8 cellular contexts compared by ENCODE assay signal in the genomic region with DNA sequence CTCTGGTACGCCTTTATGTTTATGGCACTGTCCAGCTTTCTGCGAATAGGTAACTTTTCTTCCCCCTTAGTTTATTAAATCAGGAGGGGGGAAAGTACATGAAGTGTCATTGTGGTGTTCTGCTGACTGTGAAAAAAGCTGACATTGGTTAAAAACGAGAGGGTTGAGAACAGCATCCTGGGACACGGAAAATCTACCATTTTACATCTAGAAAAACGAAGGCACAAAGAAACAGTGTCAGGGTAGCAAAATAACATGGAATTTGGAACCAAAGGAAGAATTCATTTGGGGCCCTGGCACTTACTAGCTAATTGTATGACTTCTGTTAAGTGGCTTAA. TPM values are rescaled to one million over a fixed set of nuclear protein-coding genes. Genes with fewer than 3 reads are reported as not detected.
DNase-seq lines count a peak whose midpoint lies in the region; ATAC-seq and TF ChIP-seq lines count a peak whose summit lies in the region.

No MANE protein-coding gene starts in this region.

- H3K27me3 Mint-ChIP-seq in central memory CD8-positive, alpha-beta T cell, result no peaks in the 10 kb centered on the region
- peaks cover 0 to 7% (median 0%) of the 10 kb centered on the region in 5 donors for H3K27me3 Mint-ChIP-seq in naive thymus-derived CD4-positive, alpha-beta T cell

- H3K27me3 ChIP-seq in A673 (replicated peaks; ENCODE audit: insufficient read depth, low read depth, low read length, poor library complexity), result no peaks in the 10 kb centered on the region
- no peaks in the 10 kb centered on the region for H3K27me3 ChIP-seq in naive thymus-derived CD4-positive, alpha-beta T cell (ENCODE audit: control insufficient read depth in 2 of 2, insufficient read depth in 2 of 2, low read length in 2 of 2)

- DNase-seq in A673 (ENCODE audit: low spot score), result no peak
- DNase-seq in central memory CD8-positive, alpha-beta T cell (ENCODE audit: low spot score in 2 of 2), result no peak
- no peak for DNase-seq in naive thymus-derived CD4-positive, alpha-beta T cell
- DNase-seq in NCI-H1930 (lab: John Stamatoyannopoulos, UW), result no peak
- no peak for DNase-seq in pons (ENCODE audit: low spot score)

- H3K9me3 Mint-ChIP-seq in central memory CD8-positive, alpha-beta T cell, result no peaks in the 10 kb centered on the region
- H3K9me3 Mint-ChIP-seq in naive thymus-derived CD4-positive, alpha-beta T cell, result no peaks in the 10 kb centered on the region

- BruUV-seq in A673 (replicated peaks; lab: Mats Ljungman, UMichigan), result no TSS peak

- peak overlapping the region; percentile 29 for H3K4me3 ChIP-seq in A673 (ENCODE audit: low read depth, low read length, poor library complexity, severe bottlenecking)
- peak overlapping the region; percentile 74 for H3K4me3 ChIP-seq in naive thymus-derived CD4-positive, alpha-beta T cell (ENCODE audit: low read length)

- intact Hi-C loops in A673 (cut with micrococcal nuclease; ENCODE audit: unreplicated experiment), result no loop called here
- intact Hi-C loops in naive thymus-derived CD4-positive, alpha-beta T cell (cut with micrococcal nuclease), result loop anchor here (1.0 to 10.0 kb wide), 4 partner anchors 163 to 1747 kb away; partner anchors contain the start of genes ALG13 (in 2 of the 2), LHFPL1 (in 1 of the 2) and PAK3 (in 1 of the 2)

- TF ChIP-seq CTCF in A673 (conservative IDR thresholded peaks at IDR 0.05; ENCODE audit: low read depth, low read length), result no peak

- no peak overlapping the region for H3K27ac ChIP-seq in A673 (ENCODE audit: low read depth, low read length, poor library complexity, severe bottlenecking)
- peak overlapping the region; percentile 38 for H3K27ac ChIP-seq in naive thymus-derived CD4-positive, alpha-beta T cell (ENCODE audit: low read depth, low read length)

- peaks cover 5% of the 10 kb centered on the region for H3K36me3 Mint-ChIP-seq in central memory CD8-positive, alpha-beta T cell (ENCODE audit: insufficient read depth)
- no peaks in the 10 kb centered on the region for H3K36me3 Mint-ChIP-seq in naive thymus-derived CD4-positive, alpha-beta T cell

- peaks cover 11% of the 10 kb centered on the region for H3K4me1 Mint-ChIP-seq in central memory CD8-positive, alpha-beta T cell
- peaks cover 0 to 23% (median 7%) of the 10 kb centered on the region in 7 donors for H3K4me1 Mint-ChIP-seq in naive thymus-derived CD4-positive, alpha-beta T cell

- no peaks in the 10 kb centered on the region for H3K4me1 ChIP-seq in A673 (ENCODE audit: insufficient read depth, low read length, poor library complexity, severe bottlenecking)
- H3K4me1 ChIP-seq in naive thymus-derived CD4-positive, alpha-beta T cell (ENCODE audit: control insufficient read depth in 2 of 2, insufficient read depth in 2 of 2, low read length in 2 of 2), result peaks cover 0 to 6% of the 10 kb centered on the region in 2 donors

- H3K4me3 Mint-ChIP-seq in central memory CD8-positive, alpha-beta T cell, result peak overlapping the region; percentile 92
- H3K4me3 Mint-ChIP-seq in naive thymus-derived CD4-positive, alpha-beta T cell, result peak overlapping the region; percentile 64 to 94 (median 86)

- POLR2A ChIA-PET in A673 (lab: Charles Lee; ENCODE audit: low non-redundant PET), result interaction anchor here (0.7 kb wide), 1 partner anchor 16 kb away, joined by 3 read pairs; no protein-coding TSS in a partner anchor
- POLR2A ChIA-PET in naive thymus-derived CD4-positive, alpha-beta T cell (lab: Charles Lee), result interaction anchor here (1.8 kb wide), 1 partner anchor 162 kb away, joined by 8 read pairs; the partner anchor contains the start of gene LHFPL1

- peak; percentile 3 for ATAC-seq in HG02885 (IDR thresholded peaks at IDR 0.05; ENCODE audit: poor library complexity, unreplicated experiment)
- no peak for ATAC-seq in central memory CD8-positive, alpha-beta T cell (replicated peaks; ENCODE audit: extremely low read depth, poor library complexity, severe bottlenecking)
- no peak for ATAC-seq in naive thymus-derived CD4-positive, alpha-beta T cell
- no peak for ATAC-seq in GM21447 (IDR thresholded peaks at IDR 0.05; ENCODE audit: unreplicated experiment)
- ATAC-seq in GM18861 (IDR thresholded peaks at IDR 0.05; ENCODE audit: unreplicated experiment), result no peak

- H3K36me3 ChIP-seq in A673 (ENCODE audit: insufficient read depth, low read length, poor library complexity, severe bottlenecking), result no peaks in the 10 kb centered on the region
- H3K36me3 ChIP-seq in naive thymus-derived CD4-positive, alpha-beta T cell (ENCODE audit: control insufficient read depth in 2 of 3, insufficient read depth in 3 of 3, low read length in 3 of 3), result no peaks in the 10 kb centered on the region

- CTCF ChIA-PET in A673 (lab: Charles Lee), result no interaction called here
- CTCF ChIA-PET in naive thymus-derived CD4-positive, alpha-beta T cell (lab: Charles Lee), result no interaction called here

- peak overlapping the region; percentile 32 for H3K27ac Mint-ChIP-seq in central memory CD8-positive, alpha-beta T cell (ENCODE audit: low read depth)
- peak overlapping the region in 3 of 9 donors; percentile 18 to 79 (median 62) for H3K27ac Mint-ChIP-seq in naive thymus-derived CD4-positive, alpha-beta T cell

- no peaks in the 10 kb centered on the region for H3K9me3 ChIP-seq in A673 (ENCODE audit: low read depth, low read length, poor library complexity, severe bottlenecking)
- H3K9me3 ChIP-seq in naive thymus-derived CD4-positive, alpha-beta T cell (ENCODE audit: control insufficient read depth in 2 of 3, low read length in 3 of 3), result no peaks in the 10 kb centered on the region

RNA-seq across cellular contexts. Expression of gene AMOT, which starts 1.2 kb away (rescaled TPM):
- 2.1 and 2.6 TPM in 2 replicates for total RNA-seq in A673 (2021)
- total RNA-seq in naive thymus-derived CD4-positive, alpha-beta T cell, result 1 to 10 TPM; 1.1 to 4.1 (median 3.0) TPM
- 1 to 10 TPM in 1 of 2 donors, under 1 TPM in 1; 0.44 to 4.4 TPM for polyA plus RNA-seq in naive thymus-derived CD4-positive, alpha-beta T cell
